In the genomic region with DNA sequence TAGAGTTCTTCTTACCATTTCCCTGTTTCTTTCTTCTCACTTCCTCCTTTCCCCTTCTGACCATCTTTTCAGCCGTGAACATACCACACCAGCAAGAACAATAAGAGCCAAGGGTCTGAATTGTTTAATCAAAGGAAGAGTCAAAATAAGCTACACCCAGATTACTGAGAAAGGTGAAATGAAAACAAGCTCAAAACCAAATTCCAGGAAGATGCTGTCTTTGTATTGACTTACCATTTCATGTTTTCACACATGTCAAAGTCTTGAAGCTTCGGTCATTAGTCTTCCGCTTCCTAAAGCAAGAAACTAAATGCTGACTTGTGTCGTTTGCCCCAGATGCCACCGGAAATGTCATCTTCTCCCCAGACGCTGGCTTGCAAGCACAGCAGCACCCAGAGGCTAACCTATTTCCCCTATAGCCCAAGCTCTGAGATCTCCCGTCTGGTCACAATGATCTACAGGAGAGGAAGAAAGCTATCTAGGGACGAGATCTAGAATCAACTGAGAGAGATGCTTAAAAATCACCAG, we compare ENCODE assay signal across 8 cellular contexts.
DNase-seq lines count a peak whose midpoint lies in the region; ATAC-seq and TF ChIP-seq lines count a peak whose summit lies in the region.

No MANE protein-coding gene starts in this region.

- ATAC-seq in GM18502 (IDR thresholded peaks at IDR 0.05; ENCODE audit: poor library complexity, unreplicated experiment) (peak; percentile 69), HG02642 (IDR thresholded peaks at IDR 0.05; ENCODE audit: poor library complexity, unreplicated experiment) (peak; percentile 72)

- no TSS peak for BruUV-seq in OCI-LY7 (replicated peaks; lab: Mats Ljungman, UMichigan)

- H2AFZ ChIP-seq in OCI-LY7 (ENCODE audit: low read length), result peak overlapping the region; percentile 41; the same call in 1 of the 2 replicates

- no peaks in the 10 kb centered on the region for H3K9me3 ChIP-seq in OCI-LY7 (ENCODE audit: low read length)

- POLR2A ChIA-PET in OCI-LY7 (lab: Charles Lee), result interaction anchor here (0.5 to 6.9 kb wide), 9 partner anchors 10 to 156 kb away, joined by 3 to 108 read pairs (median 6); no protein-coding TSS in a partner anchor

- no peaks in the 10 kb centered on the region for H4K20me1 ChIP-seq in OCI-LY7 (ENCODE audit: insufficient read depth, low read length)

- H3K4me3 ChIP-seq in OCI-LY7 (ENCODE audit: low read depth, low read length, poor library complexity, severe bottlenecking), result peak overlapping the region; percentile 74
- H3K4me3 ChIP-seq in rectal smooth muscle tissue (ENCODE audit: low read length), result peak overlapping the region; percentile 39

- 0 out of 2 replicates have a peak, but pooled peaks have one; percentile 19 for TF ChIP-seq CTCF in OCI-LY7 (conservative IDR thresholded peaks at IDR 0.05; ENCODE audit: low read length)

- no peak overlapping the region for H3K9ac ChIP-seq in rectal smooth muscle tissue (ENCODE audit: low read length)

- no peaks in the 10 kb centered on the region for H3K27me3 ChIP-seq in rectal smooth muscle tissue (ENCODE audit: control insufficient read depth, insufficient read depth, low read length)

- peak overlapping the region; percentile 100 for H3K4me2 ChIP-seq in OCI-LY7 (ENCODE audit: low read length)

- DNase-seq in OCI-LY7 (ENCODE audit: low spot score) (peak; percentile 92), foreskin melanocyte (no peak), glomerular visceral epithelial cell (ENCODE audit: extremely low spot score) (no peak), NCI-H345 treated with DMSO at 0.1 percent for 48 hours (lab: John Stamatoyannopoulos, UW; ENCODE audit: unreplicated experiment) (no peak)
- DNase-seq in activated naive CD4-positive, alpha-beta T cell treated with Interleukin-2 at 50 U/mL for 16 hours, result peak; percentile 67

- H3K9me2 ChIP-seq in OCI-LY7 (ENCODE audit: insufficient read depth, low read length), result no peaks in the 10 kb centered on the region

- CTCF ChIA-PET in OCI-LY7 (lab: Charles Lee; ENCODE audit: unreplicated experiment), result interaction anchor here (1.3 kb wide), 1 partner anchor 9 kb away, joined by 11 read pairs; no protein-coding TSS in a partner anchor

- H3K79me2 ChIP-seq in OCI-LY7 (ENCODE audit: insufficient read depth, low read depth, low read length), result peaks cover 71% of the 10 kb centered on the region

- intact Hi-C loops in OCI-LY7 (cut with micrococcal nuclease; ENCODE audit: unreplicated experiment), result loop anchor here (1.0 to 10.0 kb wide), 11 partner anchors 9 to 1489 kb away; partner anchors contain the start of genes ARID2, RPAP3, SCAF11 and SLC38A1

- H3K27ac ChIP-seq in OCI-LY7 (ENCODE audit: low read depth, low read length, poor library complexity, severe bottlenecking) (peak overlapping the region; percentile 92), rectal smooth muscle tissue (ENCODE audit: low read depth, low read length) (peak overlapping the region; percentile 4)

- H3K4me1 ChIP-seq in OCI-LY7 (ENCODE audit: insufficient read depth, low read length, poor library complexity, severe bottlenecking), result peaks cover 59% of the 10 kb centered on the region
- peaks cover 2% of the 10 kb centered on the region for H3K4me1 ChIP-seq in rectal smooth muscle tissue (ENCODE audit: control insufficient read depth, insufficient read depth, low read length)

- H3K36me3 ChIP-seq in OCI-LY7 (ENCODE audit: insufficient read depth, low read length) (0 out of 2 replicates have a peak, but pooled peaks cover 5% of the 10 kb centered on the region), rectal smooth muscle tissue (ENCODE audit: control insufficient read depth, insufficient read depth, low read length) (no peaks in the 10 kb centered on the region)

Comparison
In these comparisons a context has a peak if more than half of its experiments do, and no peak if none do; other contexts are left out.
1. DNase-seq: peak in OCI-LY7 (single experiment) and activated naive CD4-positive, alpha-beta T cell treated with Interleukin-2 at 50 U/mL for 16 hours (single experiment); none in foreskin melanocyte (single experiment), glomerular visceral epithelial cell (single experiment) and NCI-H345 treated with DMSO at 0.1 percent for 48 hours (single experiment).